Comparison of ENCODE assay signal across 1 cellular context in genomic region chr7:128400566-128400965, GRCh38.
TF ChIP-seq lines count a peak whose summit lies in the region.

No MANE protein-coding gene starts in this region.

TF ChIP-seq in K562, 482 proteins besides CTCF, POLR2A, EP300 and RAD21:
- TF ChIP-seq NCOR1 (IDR thresholded peaks at IDR 0.05) = no peak
- no peak for TF ChIP-seq TEAD2 (tag; IDR thresholded peaks at IDR 0.05)
- TF ChIP-seq CXXC5 (CRISPR knock-in tag; IDR thresholded peaks at IDR 0.05) = no peak
- TF ChIP-seq CREB1 (IDR thresholded peaks at IDR 0.05) = no peak
- TF ChIP-seq CREB1 (CRISPR knock-in tag; IDR thresholded peaks at IDR 0.05) = 0 out of 2 replicates have a peak, but pooled peaks have one; percentile 11
- no peak for TF ChIP-seq FOXK1 (CRISPR knock-in tag; IDR thresholded peaks at IDR 0.05; ENCODE audit: borderline replicate concordance)
- TF ChIP-seq RBFOX2 (IDR thresholded peaks at IDR 0.05; ENCODE audit: low read depth, low read length) = peak; percentile 46; the same call in 1 of the 2 replicates
TF ChIP-seq in K562: peak in this region for 2.
